Comparison of ENCODE assay signal across 12 cellular contexts in genomic region chr11:86673055-86673843, GRCh38. TPM values are rescaled to one million over a fixed set of nuclear protein-coding genes. Genes with fewer than 3 reads are reported as not detected.
DNase-seq lines count a peak whose midpoint lies in the region; ATAC-seq and TF ChIP-seq lines count a peak whose summit lies in the region.
"Had no signal": no experiment of that assay in that cellular context is flagged by ENCODE, and none has a peak within 500 bp of the region (broad histone marks: within the 10 kb centered on the region; RNA-seq: fewer than 3 reads in every experiment).

No MANE protein-coding gene starts in this region.

- peaks cover 18% of the 10 kb centered on the region for H3K4me1 Mint-ChIP-seq in CD4-positive, alpha-beta T cell (ENCODE audit: low read depth)
- peaks cover 10 to 29% (median 16%) of the 10 kb centered on the region in 7 donors for H3K4me1 Mint-ChIP-seq in naive thymus-derived CD4-positive, alpha-beta T cell

- no peaks in the 10 kb centered on the region for H3K9me3 ChIP-seq in CD4-positive, alpha-beta T cell (ENCODE audit: control insufficient read depth, low read length)
- no peaks in the 10 kb centered on the region for H3K9me3 ChIP-seq in adipocyte (ENCODE audit: control insufficient read depth, low read length)
- H3K9me3 ChIP-seq in naive thymus-derived CD4-positive, alpha-beta T cell (ENCODE audit: control insufficient read depth in 2 of 3, low read length in 3 of 3): no peaks in the 10 kb centered on the region
- no peaks in the 10 kb centered on the region for H3K9me3 ChIP-seq in effector memory CD4-positive, alpha-beta T cell (ENCODE audit: control insufficient read depth, low read length)

- peak overlapping the region; percentile 92 for H3K9ac ChIP-seq in adipocyte (ENCODE audit: low read length)

- intact Hi-C loops in CD4-positive, alpha-beta T cell (cut with DNase I, micrococcal nuclease): no loop called here
- intact Hi-C loops in naive thymus-derived CD4-positive, alpha-beta T cell (cut with micrococcal nuclease): loop anchor here (5.0 kb wide), 2 partner anchors 129 to 364 kb away; partner anchors contain the start of genes PRSS23 (in 1 of the 2) and TMEM135 (in 1 of the 2)
- intact Hi-C loops in posterior cingulate gyrus (cut with DNase I): no loop called here

- peaks cover 18% of the 10 kb centered on the region for H3K27me3 Mint-ChIP-seq in CD4-positive, alpha-beta T cell
- H3K27me3 Mint-ChIP-seq in naive thymus-derived CD4-positive, alpha-beta T cell: peaks cover 5 to 37% (median 10%) of the 10 kb centered on the region in 5 donors

- POLR2A ChIA-PET in CD4-positive, alpha-beta T cell (lab: Charles Lee): no interaction called here
- POLR2A ChIA-PET in naive thymus-derived CD4-positive, alpha-beta T cell (lab: Charles Lee): no interaction called here

- peak overlapping the region; percentile 85 for H3K4me3 Mint-ChIP-seq in CD4-positive, alpha-beta T cell
- peak overlapping the region; percentile 62 to 87 (median 74) for H3K4me3 Mint-ChIP-seq in naive thymus-derived CD4-positive, alpha-beta T cell

- no peak for DNase-seq in CD4-positive, alpha-beta T cell
- DNase-seq in adipocyte (ENCODE audit: low read depth): no peak
- no peak for DNase-seq in naive thymus-derived CD4-positive, alpha-beta T cell
- DNase-seq in COR-L47 (lab: John Stamatoyannopoulos, UW): no peak
- no peak for DNase-seq in NCI-H345 treated with DMSO at 0.1 percent for 48 hours (lab: John Stamatoyannopoulos, UW; ENCODE audit: unreplicated experiment)
- no peak for DNase-seq in posterior cingulate gyrus
- no peak for DNase-seq in effector memory CD4-positive, alpha-beta T cell
- DNase-seq: activated effector memory CD4-positive, alpha-beta T cell treated with Interleukin-2 at 50 U/mL for 16 hours; DMS 273 treated with DMSO at 0.1 percent for 48 hours; NCI-H1105; T1000 had no signal

- no peaks in the 10 kb centered on the region for H3K27me3 ChIP-seq in CD4-positive, alpha-beta T cell (ENCODE audit: control insufficient read depth, insufficient read depth, low read length)
- H3K27me3 ChIP-seq in adipocyte (replicated peaks; ENCODE audit: control insufficient read depth, insufficient read depth, low read length): no peaks in the 10 kb centered on the region
- H3K27me3 ChIP-seq in naive thymus-derived CD4-positive, alpha-beta T cell (ENCODE audit: control insufficient read depth in 2 of 2, insufficient read depth in 2 of 2, low read length in 2 of 2): no peaks in the 10 kb centered on the region
- H3K27me3 ChIP-seq in effector memory CD4-positive, alpha-beta T cell (replicated peaks; ENCODE audit: control insufficient read depth, insufficient read depth, low read length, poor library complexity, severe bottlenecking): no peaks in the 10 kb centered on the region

- ATAC-seq in CD4-positive, alpha-beta T cell (ENCODE audit: poor library complexity): no peak
- ATAC-seq in naive thymus-derived CD4-positive, alpha-beta T cell: no peak

- no peak overlapping the region for H3K27ac Mint-ChIP-seq in CD4-positive, alpha-beta T cell
- H3K27ac Mint-ChIP-seq in naive thymus-derived CD4-positive, alpha-beta T cell: peak overlapping the region in 3 of 9 donors; percentile 27 to 56 (median 41)

- H3K36me3 Mint-ChIP-seq in CD4-positive, alpha-beta T cell (ENCODE audit: low read depth): no peaks in the 10 kb centered on the region
- no peaks in the 10 kb centered on the region for H3K36me3 Mint-ChIP-seq in naive thymus-derived CD4-positive, alpha-beta T cell

- peak overlapping the region; percentile 90 for H3K4me3 ChIP-seq in adipocyte (ENCODE audit: low read length)
- H3K4me3 ChIP-seq in naive thymus-derived CD4-positive, alpha-beta T cell (ENCODE audit: low read length): no peak overlapping the region
- no peak overlapping the region for H3K4me3 ChIP-seq in effector memory CD4-positive, alpha-beta T cell (ENCODE audit: insufficient read depth, low read depth, low read length, poor library complexity, severe bottlenecking)

- peak overlapping the region; percentile 79 for H3K27ac ChIP-seq in 22Rv1
- H3K27ac ChIP-seq in CD4-positive, alpha-beta T cell (ENCODE audit: low read depth, low read length): no peak overlapping the region
- H3K27ac ChIP-seq in naive thymus-derived CD4-positive, alpha-beta T cell (ENCODE audit: low read depth, low read length): no peak overlapping the region
- no peak overlapping the region for H3K27ac ChIP-seq in effector memory CD4-positive, alpha-beta T cell (ENCODE audit: insufficient read depth, low read length, poor library complexity, severe bottlenecking)

- TF ChIP-seq CTCF in 22Rv1 (IDR thresholded peaks at IDR 0.05): no peak
- TF ChIP-seq CTCF in CD4-positive, alpha-beta T cell (IDR thresholded peaks at IDR 0.05): no peak

- H3K9me3 Mint-ChIP-seq in CD4-positive, alpha-beta T cell: no peaks in the 10 kb centered on the region
- H3K9me3 Mint-ChIP-seq in naive thymus-derived CD4-positive, alpha-beta T cell: no peaks in the 10 kb centered on the region

- peaks cover 8% of the 10 kb centered on the region for H3K36me3 ChIP-seq in adipocyte (ENCODE audit: control insufficient read depth, insufficient read depth, low read length, severe bottlenecking)
- H3K36me3 ChIP-seq in naive thymus-derived CD4-positive, alpha-beta T cell (ENCODE audit: control insufficient read depth in 2 of 3, insufficient read depth in 3 of 3, low read length in 3 of 3): no peaks in the 10 kb centered on the region
- H3K36me3 ChIP-seq in effector memory CD4-positive, alpha-beta T cell (ENCODE audit: control insufficient read depth, insufficient read depth, low read length): no peaks in the 10 kb centered on the region

- peaks cover 33% of the 10 kb centered on the region for H3K4me1 ChIP-seq in adipocyte (ENCODE audit: control insufficient read depth, insufficient read depth, low read length)
- no peaks in the 10 kb centered on the region for H3K4me1 ChIP-seq in naive thymus-derived CD4-positive, alpha-beta T cell (ENCODE audit: control insufficient read depth in 2 of 2, insufficient read depth in 2 of 2, low read length in 2 of 2)
- H3K4me1 ChIP-seq in effector memory CD4-positive, alpha-beta T cell (ENCODE audit: control insufficient read depth, insufficient read depth, low read length, poor library complexity, severe bottlenecking): no peaks in the 10 kb centered on the region

- CTCF ChIA-PET in CD4-positive, alpha-beta T cell (lab: Charles Lee): no interaction called here
- CTCF ChIA-PET in naive thymus-derived CD4-positive, alpha-beta T cell (lab: Charles Lee): no interaction called here

RNA-seq across cellular contexts. Expression of gene ME3, which starts 0.8 kb away (rescaled TPM):
- total RNA-seq in CD4-positive, alpha-beta T cell: 10 to 100 TPM in 1 of 2 experiments, 1 to 10 TPM in 1; 9.1 to 10.6 TPM
- 10 to 100 TPM in 1 of 5 experiments, 1 to 10 TPM in 4; 2.2 to 13.7 (median 7.0) TPM for total RNA-seq in naive thymus-derived CD4-positive, alpha-beta T cell
- 1 to 10 TPM in 1 of 2 donors, under 1 TPM in 1; 0.48 to 2.1 TPM for polyA plus RNA-seq in naive thymus-derived CD4-positive, alpha-beta T cell

Comparison
In these comparisons a context has a peak if more than half of its experiments do, and no peak if none do; other contexts are left out.
1. intact Hi-C loops: an anchor here in naive thymus-derived CD4-positive, alpha-beta T cell (5.0 kb wide); none called in CD4-positive, alpha-beta T cell and posterior cingulate gyrus.